In genomic region chr3:42593635-42594034, GRCh38 we compare ENCODE assay signal across 26 cellular contexts. TPM values are rescaled to one million over a fixed set of nuclear protein-coding genes. Genes with fewer than 3 reads are reported as not detected.
DNase-seq lines count a peak whose midpoint lies in the region; ATAC-seq and TF ChIP-seq lines count a peak whose summit lies in the region.
"Had no signal": no experiment of that assay in that cellular context is flagged by ENCODE, and none has a peak within 500 bp of the region (broad histone marks: within the 10 kb centered on the region; RNA-seq: fewer than 3 reads in every experiment).

No MANE protein-coding gene starts in this region.

- H3K27me3 ChIP-seq in HUES64 (ENCODE audit: insufficient read depth, low read length) = no peaks in the 10 kb centered on the region
- no peaks in the 10 kb centered on the region for H3K27me3 ChIP-seq in trophoblast cell (ENCODE audit: insufficient read depth, low read length)
- H3K27me3 ChIP-seq in mammary epithelial cell (ENCODE audit: insufficient read depth, low read length) = no peaks in the 10 kb centered on the region
- H3K27me3 ChIP-seq: tibial nerve had no signal

- WGBS in HUES64 = 91% methylated on average over 1 of the region's 1 CpG
- no CpG with 5 or more reads among the region's 1 CpG for WGBS in trophoblast cell (ENCODE audit: extremely low coverage, insufficient coverage, insufficient read length)
- 100% methylated on average over 1 of the region's 1 CpG for WGBS in mammary epithelial cell (ENCODE audit: low coverage, missing lambda C conversion rate)

- H2BK120ac ChIP-seq in trophoblast cell (ENCODE audit: insufficient read depth, low read length, poor library complexity) = no peak overlapping the region

- H3K79me1 ChIP-seq in trophoblast cell (ENCODE audit: low read length) = peaks cover 7% of the 10 kb centered on the region

- H4K8ac ChIP-seq in trophoblast cell (ENCODE audit: low read depth, low read length) = no peak overlapping the region

- no peak overlapping the region for H3K4me3 Mint-ChIP-seq in activated CD8-positive, alpha-beta T cell treated with anti-CD3 and anti-CD28 coated beads for 36 hours
- H3K4me3 Mint-ChIP-seq in activated CD8-positive, alpha-beta T cell treated with anti-CD3 and anti-CD28 coated beads, Interleukin-2, amount 10 ng/mL, durations not matched to agents 7 days and 5 days = no peak overlapping the region
- H3K4me3 Mint-ChIP-seq in activated naive CD8-positive, alpha-beta T cell = no peak overlapping the region
- peak overlapping the region in 1 of 8 donors; percentile 91 for H3K4me3 Mint-ChIP-seq in naive B cell
- H3K4me3 Mint-ChIP-seq: mesothelial cell of epicardium; naive thymus-derived CD4-positive, alpha-beta T cell had no signal

- no peaks in the 10 kb centered on the region for H4K20me1 ChIP-seq in mammary epithelial cell (ENCODE audit: insufficient read depth, low read length)

- in situ Hi-C loops in mammary epithelial cell (cut with MboI; ENCODE audit: low sequenced_read_pairs in 2 of 2) = no loop called here

- H2BK5ac ChIP-seq in trophoblast cell (ENCODE audit: low read depth, low read length, poor library complexity) = no peak overlapping the region

- no peak overlapping the region for H3K4me2 ChIP-seq in trophoblast cell (ENCODE audit: low read length)
- no peak overlapping the region for H3K4me2 ChIP-seq in mammary epithelial cell (ENCODE audit: insufficient read depth, low read depth, low read length)

- H3K36me3 Mint-ChIP-seq in activated CD8-positive, alpha-beta T cell treated with anti-CD3 and anti-CD28 coated beads for 36 hours (ENCODE audit: low read depth) = peaks cover 45% of the 10 kb centered on the region
- H3K36me3 Mint-ChIP-seq in activated CD8-positive, alpha-beta T cell treated with anti-CD3 and anti-CD28 coated beads, Interleukin-2, amount 10 ng/mL, durations not matched to agents 7 days and 5 days (ENCODE audit: low read depth) = peaks cover 53% of the 10 kb centered on the region
- peaks cover 4% of the 10 kb centered on the region for H3K36me3 Mint-ChIP-seq in activated naive CD8-positive, alpha-beta T cell
- no peaks in the 10 kb centered on the region for H3K36me3 Mint-ChIP-seq in naive B cell

- peaks cover 21% of the 10 kb centered on the region for H3K4me1 ChIP-seq in HUES64 (ENCODE audit: insufficient read depth, low read length)
- peaks cover 11 to 12% of the 10 kb centered on the region in 2 experiments for H3K4me1 ChIP-seq in trophoblast cell (ENCODE audit: control insufficient read depth in 1 of 2, insufficient read depth in 2 of 2, low read length in 2 of 2)
- peaks cover 14% of the 10 kb centered on the region for H3K4me1 ChIP-seq in mammary epithelial cell (ENCODE audit: insufficient read depth, low read length)

- H3K79me2 ChIP-seq in trophoblast cell (ENCODE audit: control insufficient read depth, insufficient read depth, low read length, poor library complexity) (peaks cover 6% of the 10 kb centered on the region), mammary epithelial cell (ENCODE audit: insufficient read depth, low read length) (peaks cover 55% of the 10 kb centered on the region)

- peaks cover 36% of the 10 kb centered on the region for H3K4me1 Mint-ChIP-seq in activated CD8-positive, alpha-beta T cell treated with anti-CD3 and anti-CD28 coated beads for 36 hours (ENCODE audit: low read depth)
- peaks cover 46% of the 10 kb centered on the region for H3K4me1 Mint-ChIP-seq in activated CD8-positive, alpha-beta T cell treated with anti-CD3 and anti-CD28 coated beads, Interleukin-2, amount 10 ng/mL, durations not matched to agents 7 days and 5 days (ENCODE audit: low read depth)
- peaks cover 35% of the 10 kb centered on the region for H3K4me1 Mint-ChIP-seq in activated naive CD8-positive, alpha-beta T cell (ENCODE audit: low read depth)
- peaks cover 15 to 37% (median 20%) of the 10 kb centered on the region in 3 donors for H3K4me1 Mint-ChIP-seq in naive B cell

- H3K9ac ChIP-seq in HUES64 (ENCODE audit: low read depth, low read length) = no peak overlapping the region
- no peak overlapping the region for H3K9ac ChIP-seq in trophoblast cell (ENCODE audit: low read length)
- no peak overlapping the region for H3K9ac ChIP-seq in mammary epithelial cell (ENCODE audit: insufficient read depth, low read length)

- H4K91ac ChIP-seq in trophoblast cell (ENCODE audit: low read depth, low read length) = no peak overlapping the region

- dilution Hi-C loops in mammary epithelial cell (cut with HindIII; ENCODE audit: low sequenced_read_pairs) = no loop called here

- intact Hi-C loops in activated CD8-positive, alpha-beta T cell treated with anti-CD3 and anti-CD28 coated beads for 36 hours (cut with micrococcal nuclease) = no loop called here
- intact Hi-C loops in mammary epithelial cell (cut with micrococcal nuclease) = no loop called here

- H3K27me3 Mint-ChIP-seq in activated CD8-positive, alpha-beta T cell treated with anti-CD3 and anti-CD28 coated beads for 36 hours = no peaks in the 10 kb centered on the region
- no peaks in the 10 kb centered on the region for H3K27me3 Mint-ChIP-seq in activated CD8-positive, alpha-beta T cell treated with anti-CD3 and anti-CD28 coated beads, Interleukin-2, amount 10 ng/mL, durations not matched to agents 7 days and 5 days (ENCODE audit: low read depth)
- H3K27me3 Mint-ChIP-seq in activated naive CD8-positive, alpha-beta T cell = no peaks in the 10 kb centered on the region
- no peaks in the 10 kb centered on the region for H3K27me3 Mint-ChIP-seq in naive B cell
- H3K27me3 Mint-ChIP-seq: naive thymus-derived CD4-positive, alpha-beta T cell had no signal

- H3K36me3 ChIP-seq in HUES64 (ENCODE audit: insufficient read depth, low read length) (peaks cover 41% of the 10 kb centered on the region), trophoblast cell (ENCODE audit: control insufficient read depth in 1 of 2, insufficient read depth in 2 of 2, low read length in 2 of 2) (peaks cover 2 to 5% of the 10 kb centered on the region in 2 experiments), mammary epithelial cell (ENCODE audit: insufficient read depth, low read length) (peaks cover 14% of the 10 kb centered on the region)

- BruUV-seq in mammary epithelial cell (replicated peaks; lab: Mats Ljungman, UMichigan) = no TSS peak

- H3K9me3 ChIP-seq in HUES64 (ENCODE audit: insufficient read depth, low read depth, low read length) (no peaks in the 10 kb centered on the region), trophoblast cell (ENCODE audit: insufficient read depth, low read depth, low read length) (no peaks in the 10 kb centered on the region), mammary epithelial cell (replicated peaks; ENCODE audit: insufficient read depth, low read length) (no peaks in the 10 kb centered on the region)
- H3K9me3 ChIP-seq: left ventricle myocardium inferior, tibial nerve had no signal

- no peak overlapping the region for H3K4ac ChIP-seq in trophoblast cell (ENCODE audit: low read depth, low read length)

- H2AK5ac ChIP-seq in trophoblast cell (ENCODE audit: low read length) = no peak overlapping the region

- no peak overlapping the region for H3K14ac ChIP-seq in trophoblast cell (ENCODE audit: low read length)

- H3K27ac ChIP-seq in HUES64 (ENCODE audit: low read depth, low read length) (peak overlapping the region; percentile 63; the same call in 1 of the 2 replicates), trophoblast cell (ENCODE audit: low read depth, low read length) (no peak overlapping the region), mammary epithelial cell (ENCODE audit: insufficient read depth, low read depth, low read length) (no peak overlapping the region)
- H3K27ac ChIP-seq: epithelial cell of prostate, left ventricle myocardium inferior, skin epidermis, tibial nerve had no signal

- H3K23ac ChIP-seq in trophoblast cell (ENCODE audit: low read length) = no peak overlapping the region

- no peak overlapping the region for H2BK12ac ChIP-seq in trophoblast cell (ENCODE audit: low read length)

- CTCF ChIA-PET in activated CD8-positive, alpha-beta T cell treated with anti-CD3 and anti-CD28 coated beads for 36 hours (lab: Charles Lee) = interaction anchor here (1.1 to 1.2 kb wide), 2 partner anchors 12 to 20 kb away, joined by 3 to 4 read pairs; partner anchors contain the start of gene SEC22C
- CTCF ChIA-PET in activated CD8-positive, alpha-beta T cell treated with anti-CD3 and anti-CD28 coated beads, Interleukin-2, amount 10 ng/mL, durations not matched to agents 7 days and 5 days (lab: Charles Lee) = interaction anchor here (0.6 to 2.8 kb wide), 4 partner anchors 8 to 796 kb away, joined by 3 to 17 read pairs (median 6); partner anchors contain the start of gene SEC22C
- CTCF ChIA-PET in mammary epithelial cell (lab: Charles Lee; ENCODE audit: low non-redundant PET) = no interaction called here

- H4K12ac ChIP-seq in trophoblast cell (ENCODE audit: low read depth, low read length) = no peak overlapping the region

- POLR2A ChIA-PET in activated CD8-positive, alpha-beta T cell treated with anti-CD3 and anti-CD28 coated beads for 36 hours (lab: Charles Lee) = interaction anchor here (0.9 to 6.0 kb wide), 2 partner anchors 12 to 15 kb away, joined by 4 to 46 read pairs; partner anchors contain the start of gene SEC22C
- POLR2A ChIA-PET in activated CD8-positive, alpha-beta T cell treated with anti-CD3 and anti-CD28 coated beads, Interleukin-2, amount 10 ng/mL, durations not matched to agents 7 days and 5 days (lab: Charles Lee) = interaction anchor here (0.8 to 1.2 kb wide), 2 partner anchors 10 to 12 kb away, joined by 3 to 4 read pairs; partner anchors contain the start of gene SEC22C

- no peak for DNase-seq in activated CD8-positive, alpha-beta T cell treated with anti-CD3 and anti-CD28 coated beads for 36 hours
- no peak for DNase-seq in activated CD8-positive, alpha-beta T cell treated with anti-CD3 and anti-CD28 coated beads, Interleukin-2, amount 10 ng/mL, durations not matched to agents 7 days and 5 days
- DNase-seq in naive B cell (no peak), trophoblast cell (no peak), mammary epithelial cell (no peak)
- DNase-seq: activated CD8-positive, alpha-beta memory T cell treated with anti-CD3 and anti-CD28 coated beads, Interleukin-2, amount 50 U/mL, for 48 hours; activated gamma-delta T cell treated with Interleukin-2 at 50 U/mL for 16 hours; AML-193; GF-D8; islet precursor cell; left ventricle myocardium inferior; naive thymus-derived CD4-positive, alpha-beta T cell; NCI-H1092; NCI-H187 treated with DMSO at 0.1 percent for 48 hours; NCI-H2171 treated with DMSO at 0.1 percent for 48 hours; NCI-H524; SHP77; T1000 had no signal

- peak overlapping the region; percentile 57 for H3K27ac Mint-ChIP-seq in activated CD8-positive, alpha-beta T cell treated with anti-CD3 and anti-CD28 coated beads for 36 hours
- H3K27ac Mint-ChIP-seq in activated CD8-positive, alpha-beta T cell treated with anti-CD3 and anti-CD28 coated beads, Interleukin-2, amount 10 ng/mL, durations not matched to agents 7 days and 5 days = no peak overlapping the region
- peak overlapping the region; percentile 18 for H3K27ac Mint-ChIP-seq in activated naive CD8-positive, alpha-beta T cell
- H3K27ac Mint-ChIP-seq in naive B cell = peak overlapping the region in 4 of 6 donors; percentile 8 to 53 (median 32)
- H3K27ac Mint-ChIP-seq: mesothelial cell of epicardium had no signal

- no peak overlapping the region for H3K4me3 ChIP-seq in HUES64 (ENCODE audit: low read length)
- no peak overlapping the region for H3K4me3 ChIP-seq in trophoblast cell (ENCODE audit: low read depth, low read length)
- H3K4me3 ChIP-seq in mammary epithelial cell (replicated peaks in 1 of 3; ENCODE audit: insufficient read depth in 1 of 3, low read depth in 2 of 3, low read length in 3 of 3) = no peak overlapping the region
- H3K4me3 ChIP-seq: left ventricle myocardium inferior, skin epidermis, tibial nerve had no signal

- no peaks in the 10 kb centered on the region for H3K9me3 Mint-ChIP-seq in activated CD8-positive, alpha-beta T cell treated with anti-CD3 and anti-CD28 coated beads for 36 hours
- no peaks in the 10 kb centered on the region for H3K9me3 Mint-ChIP-seq in activated CD8-positive, alpha-beta T cell treated with anti-CD3 and anti-CD28 coated beads, Interleukin-2, amount 10 ng/mL, durations not matched to agents 7 days and 5 days (ENCODE audit: insufficient read depth)
- no peaks in the 10 kb centered on the region for H3K9me3 Mint-ChIP-seq in activated naive CD8-positive, alpha-beta T cell (ENCODE audit: low read depth)
- peaks cover 0 to 2% (median 0%) of the 10 kb centered on the region in 7 donors for H3K9me3 Mint-ChIP-seq in naive B cell
- H3K9me3 Mint-ChIP-seq: mesothelial cell of epicardium; naive thymus-derived CD4-positive, alpha-beta T cell had no signal

- no peak overlapping the region for H2AFZ ChIP-seq in trophoblast cell (ENCODE audit: insufficient read depth, low read length, poor library complexity)
- no peak overlapping the region for H2AFZ ChIP-seq in mammary epithelial cell (ENCODE audit: low read depth, low read length)

- no peak for TF ChIP-seq CTCF in activated CD8-positive, alpha-beta T cell treated with anti-CD3 and anti-CD28 coated beads for 36 hours (IDR thresholded peaks at IDR 0.05)
- TF ChIP-seq CTCF in mammary epithelial cell (conservative IDR thresholded peaks at IDR 0.05 in 1 of 2, IDR thresholded peaks at IDR 0.05 in 1 of 2; ENCODE audit: extremely low read depth in 1 of 2, insufficient read depth in 1 of 2, low read depth in 1 of 2, low read length in 2 of 2) = no peak

- no peak overlapping the region for H3K18ac ChIP-seq in trophoblast cell (ENCODE audit: low read length)

- no peak for ATAC-seq in activated CD8-positive, alpha-beta T cell treated with anti-CD3 and anti-CD28 coated beads for 36 hours
- ATAC-seq in activated CD8-positive, alpha-beta T cell treated with anti-CD3 and anti-CD28 coated beads, Interleukin-2, amount 10 ng/mL, durations not matched to agents 7 days and 5 days = no peak
- no peak for ATAC-seq in naive B cell (ENCODE audit: low read depth in 2 of 2)
- no peak for ATAC-seq in HG03097 (IDR thresholded peaks at IDR 0.05; ENCODE audit: low FRiP score, unreplicated experiment)
- ATAC-seq: naive thymus-derived CD4-positive, alpha-beta T cell; Panc1 had no signal

RNA-seq across cellular contexts. Expression of gene SS18L2, which starts 3.0 kb away (rescaled TPM):
- total RNA-seq in activated CD8-positive, alpha-beta T cell treated with anti-CD3 and anti-CD28 coated beads for 36 hours = 10 to 100 TPM; 56.9 to 59.6 TPM
- total RNA-seq in activated CD8-positive, alpha-beta T cell treated with anti-CD3 and anti-CD28 coated beads, Interleukin-2, amount 10 ng/mL, durations not matched to agents 7 days and 5 days = 10 to 100 TPM; 68.6 to 68.7 TPM
- polyA plus RNA-seq in HUES64 (2013, experiment 1 of 2) = 75.4 TPM
- polyA plus RNA-seq in HUES64 (2013, experiment 2 of 2) = 78.7 TPM
- polyA plus RNA-seq in naive B cell (ENCODE audit: low read depth in 6 of 6) = 100 to 1,000 TPM; 111 to 142 (median 131) TPM
- 38.8 and 38.9 TPM in 2 replicates for polyA plus RNA-seq in trophoblast cell (2013)
- 10 to 100 TPM; 13.3 to 19.3 TPM for total RNA-seq in mammary epithelial cell
- 25.5 TPM for polyA plus RNA-seq in mammary epithelial cell
- 54.5 TPM for polyA minus RNA-seq in mammary epithelial cell

RNA-seq across cellular contexts. Expression of gene NKTR, which starts 6.9 kb away (rescaled TPM):
- total RNA-seq in activated CD8-positive, alpha-beta T cell treated with anti-CD3 and anti-CD28 coated beads for 36 hours = 10 to 100 TPM; 63.4 to 65.9 TPM
- 10 to 100 TPM; 85.9 to 90.3 TPM for total RNA-seq in activated CD8-positive, alpha-beta T cell treated with anti-CD3 and anti-CD28 coated beads, Interleukin-2, amount 10 ng/mL, durations not matched to agents 7 days and 5 days
- 29.4 TPM for polyA plus RNA-seq in HUES64 (2013, experiment 1 of 2)
- 33.5 TPM for polyA plus RNA-seq in HUES64 (2013, experiment 2 of 2)
- polyA plus RNA-seq in naive B cell (ENCODE audit: low read depth in 6 of 6) (10 to 100 TPM in 1 of 6 donors, 1 to 10 TPM in 5; 6.2 to 21.9 (median 8.4) TPM), mammary epithelial cell (10.4 TPM)
- 35.3 and 36.7 TPM in 2 replicates for polyA plus RNA-seq in trophoblast cell (2013)
- total RNA-seq in mammary epithelial cell = 10 to 100 TPM; 57.2 to 59.3 TPM
- polyA minus RNA-seq in mammary epithelial cell = 18.8 TPM

RNA-seq across cellular contexts. Expression of gene SEC22C, which starts 11.9 kb away (rescaled TPM):
- 10 to 100 TPM; 35.0 to 35.7 TPM for total RNA-seq in activated CD8-positive, alpha-beta T cell treated with anti-CD3 and anti-CD28 coated beads for 36 hours
- 10 to 100 TPM; 49.3 to 51.4 TPM for total RNA-seq in activated CD8-positive, alpha-beta T cell treated with anti-CD3 and anti-CD28 coated beads, Interleukin-2, amount 10 ng/mL, durations not matched to agents 7 days and 5 days
- polyA plus RNA-seq in HUES64 (2013, experiment 1 of 2) = 28.0 TPM
- 31.2 TPM for polyA plus RNA-seq in HUES64 (2013, experiment 2 of 2)
- polyA plus RNA-seq in naive B cell (ENCODE audit: low read depth in 6 of 6) (10 to 100 TPM; 25.1 to 39.0 (median 31.3) TPM), mammary epithelial cell (34.2 TPM)
- polyA plus RNA-seq in trophoblast cell (2013) = 16.7 and 18.1 TPM in 2 replicates
- 10 to 100 TPM; 53.2 to 68.7 TPM for total RNA-seq in mammary epithelial cell
- polyA minus RNA-seq in mammary epithelial cell = 46.7 TPM

RNA-seq across cellular contexts. Expression of gene ZBTB47, which starts 59.9 kb away (rescaled TPM):
- total RNA-seq in activated CD8-positive, alpha-beta T cell treated with anti-CD3 and anti-CD28 coated beads for 36 hours = under 1 TPM; 0.43 to 0.45 TPM
- total RNA-seq in activated CD8-positive, alpha-beta T cell treated with anti-CD3 and anti-CD28 coated beads, Interleukin-2, amount 10 ng/mL, durations not matched to agents 7 days and 5 days = under 1 TPM; 0.18 to 0.34 TPM
- polyA plus RNA-seq in HUES64 (2013, experiment 1 of 2) = 2.4 TPM
- 2.9 TPM for polyA plus RNA-seq in HUES64 (2013, experiment 2 of 2)
- not detected for polyA plus RNA-seq in naive B cell (ENCODE audit: low read depth in 6 of 6)
- 3.2 and 3.4 TPM in 2 replicates for polyA plus RNA-seq in trophoblast cell (2013)
- total RNA-seq in mammary epithelial cell = 10 to 100 TPM in 1 of 2 donors, 1 to 10 TPM in 1; 8.2 to 21.8 TPM
- polyA plus RNA-seq in mammary epithelial cell = 7.0 TPM
- 7.3 TPM for polyA minus RNA-seq in mammary epithelial cell
- polyA plus RNA-seq: naive thymus-derived CD4-positive, alpha-beta T cell had no signal
